22 cellular contexts compared by ENCODE assay signal in the genomic region with DNA sequence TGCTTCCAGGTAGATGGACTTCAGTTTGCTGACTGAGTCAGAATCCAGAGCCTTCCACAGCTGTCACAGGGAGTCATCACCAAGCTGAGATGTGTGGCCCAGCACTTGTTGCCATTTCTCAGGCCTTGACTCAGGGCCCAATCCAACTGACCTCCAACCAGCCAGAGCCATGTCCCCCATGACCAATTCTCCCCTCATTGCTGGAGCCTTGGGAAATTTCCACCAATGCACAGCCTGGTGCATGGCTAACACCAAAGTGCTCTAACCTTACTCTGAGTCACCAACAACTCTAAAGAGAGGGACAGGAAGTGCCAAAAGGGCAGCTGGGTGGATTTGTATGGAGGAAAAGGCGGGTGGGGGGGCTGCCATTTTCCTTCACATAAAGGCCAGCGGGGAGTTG. TPM values are rescaled to one million over a fixed set of nuclear protein-coding genes. Genes with fewer than 3 reads are reported as not detected.
"Had no signal": no experiment of that assay in that cellular context is flagged by ENCODE, and none has a peak within 500 bp of the region (broad histone marks: within the 10 kb centered on the region; RNA-seq: fewer than 3 reads in every experiment).

No MANE protein-coding gene starts in this region.

- ATAC-seq: activated naive CD4-positive, alpha-beta T cell treated with anti-CD3 and anti-CD28 coated beads, Interleukin-2, amount 50 U/mL, for 72 hours; activated T-cell treated with anti-CD3 and anti-CD28 coated beads, Interleukin-2, amount 50 U/mL, for 72 hours; T-helper 17 cell; WTC11 had no signal

- DNase-seq: activated CD4-positive, alpha-beta memory T cell treated with anti-CD3 and anti-CD28 coated beads, Interleukin-2, amount 10 ng/mL, durations not matched to agents 7 days and 5 days; activated CD4-positive, alpha-beta T cell treated with anti-CD3 and anti-CD28 coated beads for 1 hour; activated CD4-positive, alpha-beta T cell treated with anti-CD3 and anti-CD28 coated beads for 4 hours; activated CD4-positive, alpha-beta T cell treated with anti-CD3 and anti-CD28 coated beads, Interleukin-2, amount 10 ng/mL, durations not matched to agents 7 days and 5 days; activated CD4-positive, alpha-beta T cell treated with anti-CD3 and anti-CD28 coated beads, Interleukin-2, amount 50 U/mL, for 4 hours; activated CD8-positive, alpha-beta memory T cell treated with anti-CD3 and anti-CD28 coated beads, Interleukin-2, amount 50 U/mL, for 48 hours; activated gamma-delta T cell; activated naive CD4-positive, alpha-beta T cell; activated naive CD4-positive, alpha-beta T cell treated with anti-CD3 and anti-CD28 coated beads, Interleukin-2, amount 10 ng/mL, durations not matched to agents 7 days and 5 days; activated naive CD8-positive, alpha-beta T cell treated with anti-CD3 and anti-CD28 coated beads, Interleukin-2, amount 10 ng/mL, durations not matched to agents 7 days and 5 days; activated T-cell treated with anti-CD3 and anti-CD28 coated beads for 4 hours; activated T-cell treated with anti-CD3 and anti-CD28 coated beads, Interleukin-2, amount 50 U/mL, for 24 hours; activated T-cell treated with anti-CD3 and anti-CD28 coated beads, Interleukin-2, amount 50 U/mL, for 72 hours; central memory CD4-positive, alpha-beta T cell; cerebellar nuclear complex; colonic mucosa; effector CD8-positive, alpha-beta T cell; esophagus squamous epithelium; head of caudate nucleus; T-helper 17 cell had no signal

RNA-seq across cellular contexts. Expression of gene GLI3, which starts 13.4 kb away (rescaled TPM):
- total RNA-seq: activated CD4-positive, alpha-beta memory T cell treated with anti-CD3 and anti-CD28 coated beads, Interleukin-2, amount 10 ng/mL, durations not matched to agents 7 days and 5 days had no signal
